Comparison of ENCODE assay signal across 12 cellular contexts in the genomic region with DNA sequence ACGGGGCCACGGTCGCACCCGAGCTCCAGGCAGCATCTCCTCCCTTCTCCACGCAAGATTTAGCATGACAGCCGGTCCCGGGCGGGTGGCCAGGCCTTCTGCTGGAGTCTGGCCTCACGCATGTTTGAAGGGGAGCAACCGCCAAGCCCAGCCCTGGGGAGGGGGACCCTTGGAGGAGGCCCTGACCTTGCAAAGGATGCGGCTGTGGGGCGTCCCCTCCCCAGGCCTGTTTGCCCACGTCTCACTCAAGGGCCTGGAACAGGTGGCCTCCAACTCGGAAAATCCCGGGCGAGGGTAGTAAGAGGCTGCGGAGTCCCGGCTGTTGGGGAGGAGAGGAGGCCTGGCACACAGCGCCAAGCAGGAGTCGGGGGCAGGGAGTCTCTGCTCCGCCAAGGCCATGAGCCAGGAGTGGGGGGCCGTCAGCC.
"Had no signal": no experiment of that assay in that cellular context is flagged by ENCODE, and none has a peak within 500 bp of the region (broad histone marks: within the 10 kb centered on the region; RNA-seq: fewer than 3 reads in every experiment).

No MANE protein-coding gene starts in this region.

- H3K36me3 ChIP-seq: gastrocnemius medialis had no signal

- ATAC-seq: activated T-cell treated with anti-CD3 and anti-CD28 coated beads, Interleukin-2, amount 50 U/mL, for 4 hours; gastrocnemius medialis; heart right ventricle; stimulated activated memory B cell treated with anti-CD40 and anti-IgM and Interleukin-4, amounts not matched to agents 10 μg/mL and 1 μg/mL and 100 μg/mL, for 72 hours had no signal

- H3K9me3 Mint-ChIP-seq: activated CD4-positive, alpha-beta memory T cell treated with anti-CD3 and anti-CD28 coated beads, Interleukin-2, amount 10 ng/mL, durations not matched to agents 7 days and 5 days; activated T-cell treated with anti-CD3 and anti-CD28 coated beads, Interleukin-2, amount 50 U/mL, for 4 hours; neural crest cell; stimulated activated memory B cell treated with anti-CD40 and anti-IgM and Interleukin-4, amounts not matched to agents 10 μg/mL and 1 μg/mL and 100 μg/mL, for 72 hours had no signal

- H3K4me1 Mint-ChIP-seq: activated CD4-positive, alpha-beta memory T cell treated with anti-CD3 and anti-CD28 coated beads, Interleukin-2, amount 10 ng/mL, durations not matched to agents 7 days and 5 days; stimulated activated memory B cell treated with anti-CD40 and anti-IgM and Interleukin-4, amounts not matched to agents 10 μg/mL and 1 μg/mL and 100 μg/mL, for 72 hours had no signal

- DNase-seq: activated CD4-positive, alpha-beta memory T cell treated with anti-CD3 and anti-CD28 coated beads, Interleukin-2, amount 10 ng/mL, durations not matched to agents 7 days and 5 days; activated gamma-delta T cell; activated T-cell treated with anti-CD3 and anti-CD28 coated beads, Interleukin-2, amount 50 U/mL, for 4 hours; anterior cingulate cortex; dermis blood vessel endothelial cell; erythroblast; gastrocnemius medialis; mesenchymal stem cell; stimulated activated CD4-positive, alpha-beta T cell treated with anti-CD3 and anti-CD28 coated beads, Interleukin-2, amount 100 ng/mL, for 48 hours had no signal

- H3K36me3 Mint-ChIP-seq: stimulated activated memory B cell treated with anti-CD40 and anti-IgM and Interleukin-4, amounts not matched to agents 10 μg/mL and 1 μg/mL and 100 μg/mL, for 72 hours had no signal

- H3K4me3 Mint-ChIP-seq: activated CD4-positive, alpha-beta memory T cell treated with anti-CD3 and anti-CD28 coated beads, Interleukin-2, amount 10 ng/mL, durations not matched to agents 7 days and 5 days; activated T-cell treated with anti-CD3 and anti-CD28 coated beads, Interleukin-2, amount 50 U/mL, for 4 hours; neural crest cell; stimulated activated memory B cell treated with anti-CD40 and anti-IgM and Interleukin-4, amounts not matched to agents 10 μg/mL and 1 μg/mL and 100 μg/mL, for 72 hours had no signal

- H3K27ac Mint-ChIP-seq: activated CD4-positive, alpha-beta memory T cell treated with anti-CD3 and anti-CD28 coated beads, Interleukin-2, amount 10 ng/mL, durations not matched to agents 7 days and 5 days; stimulated activated memory B cell treated with anti-CD40 and anti-IgM and Interleukin-4, amounts not matched to agents 10 μg/mL and 1 μg/mL and 100 μg/mL, for 72 hours had no signal

- H3K4me3 ChIP-seq: gastrocnemius medialis, heart right ventricle had no signal

- H3K27me3 ChIP-seq: gastrocnemius medialis had no signal

- H3K27ac ChIP-seq: gastrocnemius medialis, heart right ventricle had no signal

- H3K4me1 ChIP-seq: heart right ventricle had no signal

- H3K9me3 ChIP-seq: gastrocnemius medialis, heart right ventricle had no signal
